28 cellular contexts compared by ENCODE assay signal in the genomic region with DNA sequence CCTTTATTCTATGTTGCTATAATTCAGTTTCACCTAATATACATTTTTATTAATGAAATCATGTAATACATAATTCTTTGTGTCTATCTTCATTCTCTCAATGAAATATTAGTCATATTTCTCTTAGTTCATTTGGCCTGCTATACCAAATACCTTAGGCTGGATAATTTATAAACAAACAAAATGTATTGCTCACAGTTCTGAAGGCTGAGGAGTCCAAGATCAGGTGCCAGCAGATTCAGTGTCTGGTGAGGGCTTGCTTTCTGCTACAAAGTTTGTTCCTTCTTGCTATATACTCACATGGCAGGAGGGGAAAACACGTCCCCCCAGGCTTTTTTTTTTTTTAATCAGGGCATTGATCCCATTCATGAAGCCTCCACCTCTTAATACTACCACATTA.
"Had no signal": no experiment of that assay in that cellular context is flagged by ENCODE, and none has a peak within 500 bp of the region (broad histone marks: within the 10 kb centered on the region; RNA-seq: fewer than 3 reads in every experiment).

No MANE protein-coding gene starts in this region.

- H3K27ac Mint-ChIP-seq: stimulated activated effector memory CD8-positive, alpha-beta T cell treated with anti-CD3 and anti-CD28 coated beads, Interleukin-12 subunit alpha, Interleukin-12 subunit beta, amount 100 ng/mL, for 72 hours; stimulated activated memory B cell treated with anti-CD40 and anti-IgM and Interleukin-4, amounts not matched to agents 10 μg/mL and 1 μg/mL and 100 μg/mL, for 72 hours; stimulated activated naive B cell treated with anti-CD40 and anti-IgM and Interleukin-4, amounts not matched to agents 10 μg/mL and 1 μg/mL and 100 μg/mL, for 72 hours; stimulated activated naive CD8-positive, alpha-beta T cell treated with anti-CD3 and anti-CD28 coated beads, Interleukin-15, amount 100 ng/mL, for 72 hours; stimulated activated naive CD8-positive, alpha-beta T cell treated with anti-CD3 and anti-CD28 coated beads, Interleukin-15, Interleukin-2, amounts not matched to agents 100 ng/mL and 50 ng/mL, for 24 hours; type B pancreatic cell had no signal

- H3K27me3 ChIP-seq: stomach, suprapubic skin, testis, thyroid gland, tibial artery, tibial nerve, transverse colon, upper lobe of left lung, upper lobe of right lung, uterus, vagina had no signal

- H3K36me3 Mint-ChIP-seq: stimulated activated effector memory CD8-positive, alpha-beta T cell treated with anti-CD3 and anti-CD28 coated beads, Interleukin-12 subunit alpha, Interleukin-12 subunit beta, amount 100 ng/mL, for 72 hours; stimulated activated memory B cell treated with anti-CD40 and anti-IgM and Interleukin-4, amounts not matched to agents 10 μg/mL and 1 μg/mL and 100 μg/mL, for 72 hours; stimulated activated naive B cell treated with anti-CD40 and anti-IgM and Interleukin-4, amounts not matched to agents 10 μg/mL and 1 μg/mL and 100 μg/mL, for 72 hours; type B pancreatic cell had no signal

- H3K4me3 ChIP-seq: stomach, suprapubic skin, testis, thoracic aorta, thyroid gland, tibial artery, tibial nerve, transverse colon, upper lobe of left lung, upper lobe of right lung, uterus, vagina had no signal

- H3K36me3 ChIP-seq: stomach, suprapubic skin, thoracic aorta, thyroid gland, tibial artery, tibial nerve, transverse colon, upper lobe of left lung, upper lobe of right lung, uterus, vagina had no signal

- H3K9me3 ChIP-seq: suprapubic skin, testis, thoracic aorta, thyroid gland, tibial artery, tibial nerve, transverse colon, upper lobe of left lung, upper lobe of right lung, uterus, vagina had no signal

- H3K4me3 Mint-ChIP-seq: stimulated activated effector memory CD8-positive, alpha-beta T cell treated with anti-CD3 and anti-CD28 coated beads, Interleukin-12 subunit alpha, Interleukin-12 subunit beta, amount 100 ng/mL, for 72 hours; stimulated activated memory B cell treated with anti-CD40 and anti-IgM and Interleukin-4, amounts not matched to agents 10 μg/mL and 1 μg/mL and 100 μg/mL, for 72 hours; stimulated activated naive B cell treated with anti-CD40 and anti-IgM and Interleukin-4, amounts not matched to agents 10 μg/mL and 1 μg/mL and 100 μg/mL, for 72 hours; stimulated activated naive CD8-positive, alpha-beta T cell treated with anti-CD3 and anti-CD28 coated beads, Interleukin-15, amount 100 ng/mL, for 72 hours; stimulated activated naive CD8-positive, alpha-beta T cell treated with anti-CD3 and anti-CD28 coated beads, Interleukin-15, Interleukin-2, amounts not matched to agents 100 ng/mL and 50 ng/mL, for 24 hours; type B pancreatic cell had no signal

- H3K9me3 Mint-ChIP-seq: stimulated activated effector memory CD8-positive, alpha-beta T cell treated with anti-CD3 and anti-CD28 coated beads, Interleukin-12 subunit alpha, Interleukin-12 subunit beta, amount 100 ng/mL, for 72 hours; stimulated activated memory B cell treated with anti-CD40 and anti-IgM and Interleukin-4, amounts not matched to agents 10 μg/mL and 1 μg/mL and 100 μg/mL, for 72 hours; stimulated activated naive CD8-positive, alpha-beta T cell treated with anti-CD3 and anti-CD28 coated beads, Interleukin-15, amount 100 ng/mL, for 72 hours; stimulated activated naive CD8-positive, alpha-beta T cell treated with anti-CD3 and anti-CD28 coated beads, Interleukin-15, Interleukin-2, amounts not matched to agents 100 ng/mL and 50 ng/mL, for 24 hours; type B pancreatic cell had no signal

- ATAC-seq: stimulated activated effector memory CD8-positive, alpha-beta T cell treated with anti-CD3 and anti-CD28 coated beads, Interleukin-12 subunit alpha, Interleukin-12 subunit beta, amount 100 ng/mL, for 72 hours; stimulated activated memory B cell treated with anti-CD40 and anti-IgM and Interleukin-4, amounts not matched to agents 10 μg/mL and 1 μg/mL and 100 μg/mL, for 72 hours; stimulated activated naive B cell treated with anti-CD40 and anti-IgM and Interleukin-4, amounts not matched to agents 10 μg/mL and 1 μg/mL and 100 μg/mL, for 72 hours; stimulated activated naive CD8-positive, alpha-beta T cell treated with anti-CD3 and anti-CD28 coated beads, Interleukin-15, amount 100 ng/mL, for 72 hours; stimulated activated naive CD8-positive, alpha-beta T cell treated with anti-CD3 and anti-CD28 coated beads, Interleukin-15, Interleukin-2, amounts not matched to agents 100 U/mL and 50 U/mL, for 24 hours; upper lobe of right lung had no signal

- H3K27me3 Mint-ChIP-seq: stimulated activated memory B cell treated with anti-CD40 and anti-IgM and Interleukin-4, amounts not matched to agents 10 μg/mL and 1 μg/mL and 100 μg/mL, for 72 hours; stimulated activated naive B cell treated with anti-CD40 and anti-IgM and Interleukin-4, amounts not matched to agents 10 μg/mL and 1 μg/mL and 100 μg/mL, for 72 hours; stimulated activated naive CD8-positive, alpha-beta T cell treated with anti-CD3 and anti-CD28 coated beads, Interleukin-15, amount 100 ng/mL, for 72 hours; stimulated activated naive CD8-positive, alpha-beta T cell treated with anti-CD3 and anti-CD28 coated beads, Interleukin-15, Interleukin-2, amounts not matched to agents 100 ng/mL and 50 ng/mL, for 24 hours; type B pancreatic cell had no signal

- H3K4me1 Mint-ChIP-seq: stimulated activated effector memory CD8-positive, alpha-beta T cell treated with anti-CD3 and anti-CD28 coated beads, Interleukin-12 subunit alpha, Interleukin-12 subunit beta, amount 100 ng/mL, for 72 hours; stimulated activated memory B cell treated with anti-CD40 and anti-IgM and Interleukin-4, amounts not matched to agents 10 μg/mL and 1 μg/mL and 100 μg/mL, for 72 hours; stimulated activated naive B cell treated with anti-CD40 and anti-IgM and Interleukin-4, amounts not matched to agents 10 μg/mL and 1 μg/mL and 100 μg/mL, for 72 hours; stimulated activated naive CD8-positive, alpha-beta T cell treated with anti-CD3 and anti-CD28 coated beads, Interleukin-15, amount 100 ng/mL, for 72 hours had no signal

- H3K27ac ChIP-seq: stomach, suprapubic skin, testis, thoracic aorta, thyroid gland, tibial artery, tibial nerve, transverse colon, upper lobe of left lung, upper lobe of right lung, uterus, vagina had no signal

- DNase-seq: stimulated activated CD4-positive, alpha-beta T cell treated with anti-CD3 and anti-CD28 coated beads, Interleukin-2, amount 100 ng/mL, for 48 hours; stimulated activated CD4-positive, alpha-beta T cell treated with anti-CD3 and anti-CD28 coated beads, Interleukin-4, amount 100 ng/mL, for 1 hour; stimulated activated CD4-positive, alpha-beta T cell treated with anti-CD3 and anti-CD28 coated beads, Interleukin-4, amount 100 ng/mL, for 24 hours; stimulated activated CD4-positive, alpha-beta T cell treated with anti-CD3 and anti-CD28 coated beads, Interleukin-4, amount 100 ng/mL, for 4 hours; stimulated activated CD8-positive, alpha-beta memory T cell treated with anti-CD3 and anti-CD28 coated beads, Interleukin-4, amount 100 ng/mL, for 48 hours; stimulated activated naive B cell treated with anti-CD40 and anti-IgM and Interleukin-4, amounts not matched to agents 10 μg/mL and 1 μg/mL and 100 μg/mL, for 72 hours; stimulated activated naive CD4-positive, alpha-beta T cell; stimulated activated naive CD4-positive, alpha-beta T cell treated with Interleukin-2 at 50 U/mL for 16 hours; stimulated activated naive CD8-positive, alpha-beta T cell treated with anti-CD3 and anti-CD28 coated beads, Interleukin-15, amount 100 ng/mL, for 72 hours; stimulated activated naive CD8-positive, alpha-beta T cell treated with anti-CD3 and anti-CD28 coated beads, Interleukin-15, Interleukin-2, amounts not matched to agents 100 U/mL and 50 U/mL, for 24 hours; stomach; substantia nigra; testis; thyroid gland; tibial artery; transverse colon; trophoblast cell; upper lobe of left lung; upper lobe of right lung; uterus had no signal

- H3K4me1 ChIP-seq: stomach, suprapubic skin, testis, thyroid gland, tibial artery, tibial nerve, transverse colon, upper lobe of left lung, upper lobe of right lung, uterus had no signal
